ENCODE assay signal across 8 cellular contexts in genomic region chr6:29977425-29977727, GRCh38. TPM values are rescaled to one million over a fixed set of nuclear protein-coding genes. Genes with fewer than 3 reads are reported as not detected.
A peak's percentile ranks its signal among the peaks of the same experiment; 100 is the strongest.
DNase-seq lines count a peak whose midpoint lies in the region; ATAC-seq and TF ChIP-seq lines count a peak whose summit lies in the region.

No MANE protein-coding gene starts in this region.

- H3K27me3 ChIP-seq in right atrium auricular region (no peaks in the 10 kb centered on the region), muscle layer of colon (ENCODE audit: control insufficient read depth in 1 of 2, insufficient read depth in 2 of 2, low read length in 2 of 2) (no peaks in the 10 kb centered on the region), vagina (no peaks in the 10 kb centered on the region)

- H3K9me3 ChIP-seq in right atrium auricular region (no peaks in the 10 kb centered on the region), muscle layer of colon (ENCODE audit: low read length) (no peaks in the 10 kb centered on the region), vagina (no peaks in the 10 kb centered on the region)

- DNase-seq in right atrium auricular region (ENCODE audit: low spot score), result no peak
- DNase-seq in Right ventricle myocardium superior, result no peak
- DNase-seq in vagina (ENCODE audit: extremely low spot score in 2 of 2), result no peak
- no peak for DNase-seq in GM19238 (ENCODE audit: insufficient read length, low spot score)

- peak overlapping the region; percentile 87 for H3K9ac ChIP-seq in muscle layer of colon (ENCODE audit: low read length)

- peak overlapping the region; percentile 90 to 95 for H3K27ac ChIP-seq in right atrium auricular region
- peak overlapping the region; percentile 81 for H3K27ac ChIP-seq in cingulate gyrus (ENCODE audit: low read depth, low read length)
- H3K27ac ChIP-seq in muscle layer of colon (ENCODE audit: low read depth, low read length), result peak overlapping the region; percentile 42
- H3K27ac ChIP-seq in vagina, result peak overlapping the region; percentile 79

- no peak for TF ChIP-seq CTCF in right atrium auricular region (IDR thresholded peaks at IDR 0.05)
- no peak for TF ChIP-seq CTCF in vagina (IDR thresholded peaks at IDR 0.05)

- no peak for ATAC-seq in Right ventricle myocardium superior (ENCODE audit: poor library complexity)
- ATAC-seq in GM21423 (IDR thresholded peaks at IDR 0.05; ENCODE audit: unreplicated experiment), result no peak
- no peak for ATAC-seq in GM21360 (IDR thresholded peaks at IDR 0.05; ENCODE audit: unreplicated experiment)

- H3K4me3 ChIP-seq in right atrium auricular region (peak overlapping the region; percentile 43 to 64), muscle layer of colon (ENCODE audit: low read depth in 1 of 2, low read length in 2 of 2) (peak overlapping the region in 1 of 2 donors; percentile 49), vagina (peak overlapping the region; percentile 47 to 52)

- intact Hi-C loops in Right ventricle myocardium superior (cut with DNase I) (loop anchor here (10.0 kb wide), 1 partner anchor 53 kb away; no protein-coding TSS in a partner anchor), vagina (cut with DNase I) (no loop called here)

- TF ChIP-seq POLR2A in vagina (IDR thresholded peaks at IDR 0.05), result no peak

- H3K36me3 ChIP-seq in right atrium auricular region (no peaks in the 10 kb centered on the region), muscle layer of colon (ENCODE audit: insufficient read depth, low read length) (no peaks in the 10 kb centered on the region), vagina (no peaks in the 10 kb centered on the region)

- H3K4me1 ChIP-seq in right atrium auricular region, result peaks cover 0 to 26% of the 10 kb centered on the region in 2 donors
- peaks cover 15% of the 10 kb centered on the region for H3K4me1 ChIP-seq in muscle layer of colon (ENCODE audit: insufficient read depth, low read length)
- peaks cover 21% of the 10 kb centered on the region for H3K4me1 ChIP-seq in vagina

RNA-seq across cellular contexts. Expression of gene HLA-A, which starts 35.0 kb away (rescaled TPM):
- total RNA-seq in right atrium auricular region, result 100 to 1,000 TPM; 272 to 536 TPM
- 222 TPM for total RNA-seq in Right ventricle myocardium superior
- 691 TPM for total RNA-seq in vagina

Comparison
In these comparisons a context has a peak if more than half of its experiments do, and no peak if none do; other contexts are left out.
1. H3K27ac ChIP-seq: peak in every context shown above with its lines; median percentile 92 in right atrium auricular region; 81 in cingulate gyrus; 79 in vagina; 42 in muscle layer of colon.